ENCODE assay signal across 21 cellular contexts in the genomic region with DNA sequence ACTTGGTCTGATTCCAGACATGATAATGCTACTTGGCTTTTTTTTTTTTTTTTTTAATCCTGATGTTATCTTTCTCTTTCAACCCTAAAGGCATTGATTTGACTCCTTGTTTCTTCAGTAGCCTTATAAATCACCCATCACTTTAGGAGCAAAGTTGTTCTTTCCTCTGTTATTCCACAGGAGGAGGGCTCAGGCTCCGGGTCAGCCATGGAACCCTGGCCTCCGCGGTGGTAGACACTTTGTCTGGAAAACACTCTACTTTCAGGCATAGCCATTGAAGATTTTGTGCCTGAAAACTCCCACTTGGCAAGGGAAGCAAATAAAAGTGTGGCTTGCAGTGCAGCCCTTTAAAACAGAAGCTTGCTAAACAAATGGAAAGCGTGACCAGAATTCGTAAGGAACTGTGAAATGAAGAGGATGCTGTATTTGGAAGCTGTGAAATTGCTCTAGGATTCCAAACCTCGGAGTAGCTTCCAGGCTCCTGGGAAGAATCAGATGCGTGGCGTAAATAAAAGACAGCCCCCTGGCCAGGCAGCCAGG. TPM values are rescaled to one million over a fixed set of nuclear protein-coding genes. Genes with fewer than 3 reads are reported as not detected.
DNase-seq lines count a peak whose midpoint lies in the region; ATAC-seq and TF ChIP-seq lines count a peak whose summit lies in the region.
"Had no signal": no experiment of that assay in that cellular context is flagged by ENCODE, and none has a peak within 500 bp of the region (broad histone marks: within the 10 kb centered on the region; RNA-seq: fewer than 3 reads in every experiment).

No MANE protein-coding gene starts in this region.

- peaks cover 24% of the 10 kb centered on the region; the same call in 1 of the 2 replicates for H3K79me2 ChIP-seq in GM23338 (replicated peaks; ENCODE audit: insufficient read depth)

- no peak overlapping the region for H3K4me3 ChIP-seq in GM23338
- H3K4me3 ChIP-seq: PC-9, SJSA1 had no signal

- H3F3A ChIP-seq in GM23338 (replicated peaks; ENCODE audit: low read depth), result peaks cover 3% of the 10 kb centered on the region; the same call in 1 of the 2 replicates

- ATAC-seq in GM23338, result no peak
- no peak for ATAC-seq in activated CD8-positive, alpha-beta memory T cell treated with anti-CD3 and anti-CD28 coated beads, Interleukin-2, amount 10 ng/mL, durations not matched to agents 7 days and 5 days
- ATAC-seq: HCT116 had no signal

- no peaks in the 10 kb centered on the region; the same call in none of the 2 replicates for H4K20me1 ChIP-seq in GM23338 (replicated peaks; ENCODE audit: insufficient read depth)

- no peaks in the 10 kb centered on the region for H3K9me2 ChIP-seq in GM23338 (ENCODE audit: insufficient read depth)

- DNase-seq in GM23338 (ENCODE audit: low spot score) (no peak), midbrain (lab: John Stamatoyannopoulos, UW) (peak; percentile 31), putamen (ENCODE audit: low spot score) (peak; percentile 16), NCI-H1436 (lab: John Stamatoyannopoulos, UW) (no peak), SK-N-DZ (ENCODE audit: low spot score) (no peak), NCI-H1048 (lab: John Stamatoyannopoulos, UW) (no peak)
- no peak for DNase-seq in activated CD8-positive, alpha-beta memory T cell treated with anti-CD3 and anti-CD28 coated beads, Interleukin-2, amount 10 ng/mL, durations not matched to agents 7 days and 5 days
- DNase-seq: DMS153, EL, NCI-H1417 treated with DMSO at 0.1 percent for 48 hours, NCI-H2029 treated with DMSO at 0.1 percent for 48 hours, NCI-H510A treated with DMSO at 0.1 percent for 48 hours, NCI-H82, PC-9 had no signal

- H3K27me3 Mint-ChIP-seq in GM23338 (ENCODE audit: insufficient read depth, low read depth, poor library complexity), result peaks cover 28% of the 10 kb centered on the region
- H3K27me3 Mint-ChIP-seq in activated CD8-positive, alpha-beta memory T cell treated with anti-CD3 and anti-CD28 coated beads, Interleukin-2, amount 10 ng/mL, durations not matched to agents 7 days and 5 days, result peaks cover 3% of the 10 kb centered on the region

- peaks cover 33% of the 10 kb centered on the region for H3K4me1 Mint-ChIP-seq in GM23338
- H3K4me1 Mint-ChIP-seq in activated CD8-positive, alpha-beta memory T cell treated with anti-CD3 and anti-CD28 coated beads, Interleukin-2, amount 10 ng/mL, durations not matched to agents 7 days and 5 days, result peaks cover 4% of the 10 kb centered on the region
- H3K4me1 Mint-ChIP-seq: CD14-positive monocyte had no signal

- H2AFZ ChIP-seq in GM23338, result no peak overlapping the region
- H2AFZ ChIP-seq: PC-9 had no signal

- no peak overlapping the region; the same call in 2 of the 3 replicates for H3K4me3 Mint-ChIP-seq in GM23338
- H3K4me3 Mint-ChIP-seq in activated CD8-positive, alpha-beta memory T cell treated with anti-CD3 and anti-CD28 coated beads, Interleukin-2, amount 10 ng/mL, durations not matched to agents 7 days and 5 days, result no peak overlapping the region
- H3K4me3 Mint-ChIP-seq: CD14-positive monocyte, IgD-negative memory B cell had no signal

- H3K4me1 ChIP-seq in GM23338 (ENCODE audit: insufficient read depth), result peaks cover 34% of the 10 kb centered on the region
- H3K4me1 ChIP-seq: SJSA1 had no signal

- CTCF ChIA-PET in activated CD8-positive, alpha-beta memory T cell treated with anti-CD3 and anti-CD28 coated beads, Interleukin-2, amount 10 ng/mL, durations not matched to agents 7 days and 5 days (lab: Charles Lee), result no interaction called here

- H3K36me3 ChIP-seq in GM23338 (ENCODE audit: insufficient read depth), result no peaks in the 10 kb centered on the region
- H3K36me3 ChIP-seq: SJSA1 had no signal

- no peak for TF ChIP-seq CTCF in GM23338 (conservative IDR thresholded peaks at IDR 0.05; ENCODE audit: low read depth in 2 of 2)

- peaks cover 8% of the 10 kb centered on the region for H3K36me3 Mint-ChIP-seq in GM23338 (ENCODE audit: low read depth)
- H3K36me3 Mint-ChIP-seq in activated CD8-positive, alpha-beta memory T cell treated with anti-CD3 and anti-CD28 coated beads, Interleukin-2, amount 10 ng/mL, durations not matched to agents 7 days and 5 days, result no peaks in the 10 kb centered on the region
- H3K36me3 Mint-ChIP-seq: CD14-positive monocyte, IgD-negative memory B cell had no signal

- peak overlapping the region; percentile 51; the same call in 1 of the 2 replicates for H3K27ac Mint-ChIP-seq in GM23338
- H3K27ac Mint-ChIP-seq in activated CD8-positive, alpha-beta memory T cell treated with anti-CD3 and anti-CD28 coated beads, Interleukin-2, amount 10 ng/mL, durations not matched to agents 7 days and 5 days, result no peak overlapping the region
- H3K27ac Mint-ChIP-seq: CD14-positive monocyte had no signal

- H3K4me2 ChIP-seq in GM23338, result peak overlapping the region; percentile 72
- H3K4me2 ChIP-seq: PC-9 had no signal

- H3K9me3 Mint-ChIP-seq in GM23338, result no peaks in the 10 kb centered on the region
- H3K9me3 Mint-ChIP-seq in activated CD8-positive, alpha-beta memory T cell treated with anti-CD3 and anti-CD28 coated beads, Interleukin-2, amount 10 ng/mL, durations not matched to agents 7 days and 5 days (ENCODE audit: low read depth), result no peaks in the 10 kb centered on the region
- H3K9me3 Mint-ChIP-seq: CD14-positive monocyte, IgD-negative memory B cell had no signal

- H3K27ac ChIP-seq in GM23338 (ENCODE audit: low read depth) (peak overlapping the region; percentile 7; the same call in 1 of the 2 replicates), cingulate gyrus (ENCODE audit: low read depth, low read length) (peak overlapping the region; percentile 19)
- H3K27ac ChIP-seq: HL-60, PC-9, SJSA1 had no signal

- H3K27me3 ChIP-seq in GM23338 (ENCODE audit: insufficient read depth), result no peaks in the 10 kb centered on the region

TF ChIP-seq in GM23338, 12 proteins besides CTCF, POLR2A, EP300 and RAD21 (continues in another document):
- TF ChIP-seq, protein P1, sequence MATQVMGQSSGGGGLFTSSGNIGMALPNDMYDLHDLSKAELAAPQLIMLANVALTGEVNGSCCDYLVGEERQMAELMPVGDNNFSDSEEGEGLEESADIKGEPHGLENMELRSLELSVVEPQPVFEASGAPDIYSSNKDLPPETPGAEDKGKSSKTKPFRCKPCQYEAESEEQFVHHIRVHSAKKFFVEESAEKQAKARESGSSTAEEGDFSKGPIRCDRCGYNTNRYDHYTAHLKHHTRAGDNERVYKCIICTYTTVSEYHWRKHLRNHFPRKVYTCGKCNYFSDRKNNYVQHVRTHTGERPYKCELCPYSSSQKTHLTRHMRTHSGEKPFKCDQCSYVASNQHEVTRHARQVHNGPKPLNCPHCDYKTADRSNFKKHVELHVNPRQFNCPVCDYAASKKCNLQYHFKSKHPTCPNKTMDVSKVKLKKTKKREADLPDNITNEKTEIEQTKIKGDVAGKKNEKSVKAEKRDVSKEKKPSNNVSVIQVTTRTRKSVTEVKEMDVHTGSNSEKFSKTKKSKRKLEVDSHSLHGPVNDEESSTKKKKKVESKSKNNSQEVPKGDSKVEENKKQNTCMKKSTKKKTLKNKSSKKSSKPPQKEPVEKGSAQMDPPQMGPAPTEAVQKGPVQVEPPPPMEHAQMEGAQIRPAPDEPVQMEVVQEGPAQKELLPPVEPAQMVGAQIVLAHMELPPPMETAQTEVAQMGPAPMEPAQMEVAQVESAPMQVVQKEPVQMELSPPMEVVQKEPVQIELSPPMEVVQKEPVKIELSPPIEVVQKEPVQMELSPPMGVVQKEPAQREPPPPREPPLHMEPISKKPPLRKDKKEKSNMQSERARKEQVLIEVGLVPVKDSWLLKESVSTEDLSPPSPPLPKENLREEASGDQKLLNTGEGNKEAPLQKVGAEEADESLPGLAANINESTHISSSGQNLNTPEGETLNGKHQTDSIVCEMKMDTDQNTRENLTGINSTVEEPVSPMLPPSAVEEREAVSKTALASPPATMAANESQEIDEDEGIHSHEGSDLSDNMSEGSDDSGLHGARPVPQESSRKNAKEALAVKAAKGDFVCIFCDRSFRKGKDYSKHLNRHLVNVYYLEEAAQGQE (IDR thresholded peaks at IDR 0.05; ENCODE audit: unreplicated experiment), result no peak
- TF ChIP-seq POLR2AphosphoS5 (IDR thresholded peaks at IDR 0.05; ENCODE audit: low read depth) (no peak), NANOG (IDR thresholded peaks at IDR 0.05; ENCODE audit: borderline replicate concordance) (no peak), CREB1 (CRISPR knock-in tag; IDR thresholded peaks at IDR 0.05; ENCODE audit: low read depth) (no peak), EZH2 (IDR thresholded peaks at IDR 0.05; ENCODE audit: low read depth, unreplicated experiment) (no peak), ZNF114 (CRISPR knock-in tag; IDR thresholded peaks at IDR 0.05) (no peak)

RNA-seq across cellular contexts. Expression of a gene that starts 44.9 kb away (rescaled TPM):
- total RNA-seq in GM23338 (2014; rRNA removed; shearing (Covaris generic)), result 45.4 and 62.8 TPM in 2 replicates
- 60.8 and 64.9 TPM in 2 replicates for polyA plus RNA-seq in GM23338 (2016; fragmentation: Nextera tagmentation; extraction: Ambion mirVana)
- 1 to 10 TPM; 1.1 TPM for total RNA-seq in activated CD8-positive, alpha-beta memory T cell treated with anti-CD3 and anti-CD28 coated beads, Interleukin-2, amount 10 ng/mL, durations not matched to agents 7 days and 5 days
- polyA plus RNA-seq in SK-N-DZ (2014; cell fraction: cytosol; rRNA removed), result not detected in 2 replicates
- polyA plus RNA-seq in SK-N-DZ (2014; cell fraction: nucleus; rRNA removed), result not detected in 2 replicates
- total RNA-seq: LHCN-M2, SJSA1 had no signal
- polyA plus RNA-seq: CD14-positive monocyte, IgD-negative memory B cell had no signal

Comparison
In these comparisons a context has a peak if more than half of its experiments do, and no peak if none do; other contexts are left out.
1. DNase-seq: peak in midbrain (single experiment) and putamen (single experiment); none in GM23338 (single experiment), activated CD8-positive, alpha-beta memory T cell treated with anti-CD3 and anti-CD28 coated beads, Interleukin-2, amount 10 ng/mL, durations not matched to agents 7 days and 5 days (single experiment), NCI-H1436 (single experiment), SK-N-DZ (single experiment) and NCI-H1048 (single experiment).
2. RNA of a gene that starts 44.9 kb away (total RNA-seq): 45.4 to 62.8 TPM in GM23338; 1.1 TPM in activated CD8-positive, alpha-beta memory T cell treated with anti-CD3 and anti-CD28 coated beads, Interleukin-2, amount 10 ng/mL, durations not matched to agents 7 days and 5 days; every median in the first group is over 10 times any median in the second.